In genomic region chr10:117762126-117762818, GRCh38 we compare ENCODE assay signal across 13 cellular contexts.
DNase-seq lines count a peak whose midpoint lies in the region; ATAC-seq, FAIRE-seq and TF ChIP-seq lines count a peak whose summit lies in the region.
"Had no signal": no experiment of that assay in that cellular context is flagged by ENCODE, and none has a peak within 500 bp of the region (broad histone marks: within the 10 kb centered on the region; RNA-seq: fewer than 3 reads in every experiment).

No MANE protein-coding gene starts in this region.

- H3K18ac ChIP-seq in H1 (ENCODE audit: extremely low read depth, low read length), result no peak overlapping the region

- no peak overlapping the region for H4K5ac ChIP-seq in H1 (ENCODE audit: insufficient read length, low read depth, low read length)

- TF ChIP-seq EP300 in H1 (IDR thresholded peaks at IDR 0.05; ENCODE audit: borderline replicate concordance in 1 of 2, low read depth in 2 of 2, low read length in 2 of 2), result no peak

- H3K4me3 Mint-ChIP-seq in activated T-cell treated with anti-CD3 and anti-CD28 coated beads, Interleukin-2, amount 50 U/mL, for 72 hours, result no peak overlapping the region
- H3K4me3 Mint-ChIP-seq: CD4-positive, CD25-positive, alpha-beta regulatory T cell; HFFc6 had no signal

- no peak overlapping the region; the same call in 1 of the 2 replicates for H2AFZ ChIP-seq in H1 (ENCODE audit: low read length)

- H3K27me3 Mint-ChIP-seq in activated T-cell treated with anti-CD3 and anti-CD28 coated beads, Interleukin-2, amount 50 U/mL, for 72 hours (ENCODE audit: low read depth), result peaks cover 38% of the 10 kb centered on the region

- no peak overlapping the region for H2BK120ac ChIP-seq in H1 (replicated peaks; ENCODE audit: low read depth, low read length)

- H4K91ac ChIP-seq in H1 (replicated peaks; ENCODE audit: insufficient read length, low read length), result no peak overlapping the region

- H3K36me3 Mint-ChIP-seq in activated T-cell treated with anti-CD3 and anti-CD28 coated beads, Interleukin-2, amount 50 U/mL, for 72 hours (ENCODE audit: insufficient read depth in 2 of 2), result no peaks in the 10 kb centered on the region
- H3K36me3 Mint-ChIP-seq: CD4-positive, CD25-positive, alpha-beta regulatory T cell had no signal

- TF ChIP-seq CTCF in HEK293 (tag by site-specific recombination; IDR thresholded peaks at IDR 0.05) (no peak), H1 (IDR thresholded peaks at IDR 0.05; ENCODE audit: control extremely low read depth in 1 of 3, insufficient read depth in 1 of 3, low read depth in 1 of 3, low read length in 3 of 3) (no peak)

- POLR2A ChIA-PET in HEK293 (lab: Yijun Ruan, JAX), result no interaction called here
- POLR2A ChIA-PET in H1 (lab: Charles Lee; ENCODE audit: partially characterized antibody), result interaction anchor here (1.3 kb wide), 1 partner anchor 16 kb away, joined by 3 read pairs; no protein-coding TSS in a partner anchor

- no peak overlapping the region for H3K14ac ChIP-seq in H1 (ENCODE audit: insufficient read length)

- no peak overlapping the region for H4K8ac ChIP-seq in H1 (ENCODE audit: extremely low read depth, insufficient read depth, low read length)

- H3K9me3 Mint-ChIP-seq in activated T-cell treated with anti-CD3 and anti-CD28 coated beads, Interleukin-2, amount 50 U/mL, for 72 hours, result no peaks in the 10 kb centered on the region

- no peaks in the 10 kb centered on the region for H3K27me3 ChIP-seq in BLaER1 treated with 17β-estradiol and CSF1 and Interleukin-3, amounts not matched to agents 10 nM and 100 nM
- H3K27me3 ChIP-seq in H1 (replicated peaks in 1 of 4; ENCODE audit: control insufficient read depth in 3 of 4, extremely low read depth in 1 of 4, insufficient read depth in 3 of 4, low read length in 3 of 4), result no peaks in the 10 kb centered on the region; a peak in 1 of 7 replicates

- no peak overlapping the region for H2BK15ac ChIP-seq in H1 (ENCODE audit: low read length)

- H3K36me3 ChIP-seq in BLaER1 treated with 17β-estradiol and CSF1 and Interleukin-3, amounts not matched to agents 10 nM and 100 nM, result no peaks in the 10 kb centered on the region
- H3K36me3 ChIP-seq in HEK293 (ENCODE audit: control insufficient read depth in 2 of 2, insufficient read depth in 1 of 2, low read length in 2 of 2), result no peaks in the 10 kb centered on the region
- no peaks in the 10 kb centered on the region for H3K36me3 ChIP-seq in H1 (ENCODE audit: control insufficient read depth in 2 of 4, insufficient read depth in 4 of 4, low read length in 3 of 4)
- H3K36me3 ChIP-seq: HAP-1 had no signal

- no peaks in the 10 kb centered on the region for H4K20me1 ChIP-seq in BLaER1 treated with 17β-estradiol and CSF1 and Interleukin-3, amounts not matched to agents 10 nM and 100 nM
- no peaks in the 10 kb centered on the region for H4K20me1 ChIP-seq in H1 (replicated peaks in 1 of 2; ENCODE audit: control insufficient read depth in 1 of 2, insufficient read depth in 2 of 2, low read length in 2 of 2)

- H3K23me2 ChIP-seq in H1 (ENCODE audit: low read depth, low read length), result no peaks in the 10 kb centered on the region

- H2AK5ac ChIP-seq in H1 (ENCODE audit: low read depth, low read length), result no peak overlapping the region

- H3K4me1 Mint-ChIP-seq in activated T-cell treated with anti-CD3 and anti-CD28 coated beads, Interleukin-2, amount 50 U/mL, for 72 hours (ENCODE audit: low read depth), result no peaks in the 10 kb centered on the region
- H3K4me1 Mint-ChIP-seq: CD4-positive, CD25-positive, alpha-beta regulatory T cell had no signal

- H3K4ac ChIP-seq in H1 (replicated peaks; ENCODE audit: insufficient read length, low read depth, low read length), result no peak overlapping the region

- no peak for TF ChIP-seq POLR2A in H1 (IDR thresholded peaks at IDR 0.05; ENCODE audit: control extremely low read depth in 1 of 2, low read depth in 2 of 2, low read length in 2 of 2)

- no peak for TF ChIP-seq RAD21 in H1 (IDR thresholded peaks at IDR 0.05 in 1 of 2, conservative IDR thresholded peaks at IDR 0.05 in 1 of 2; ENCODE audit: low read depth in 2 of 2, low read length in 2 of 2)

- peak overlapping the region in 9 of 11 experiments; percentile 0 to 58 (median 29); a peak in 12 of 22 replicates for H3K4me2 ChIP-seq in BLaER1 treated with 17β-estradiol and CSF1 and Interleukin-3, amounts not matched to agents 10 nM and 100 nM
- no peak overlapping the region for H3K4me2 ChIP-seq in H1 (ENCODE audit: insufficient read depth in 1 of 2, low read depth in 2 of 2, low read length in 2 of 2)

- ATAC-seq in activated T-cell treated with anti-CD3 and anti-CD28 coated beads, Interleukin-2, amount 50 U/mL, for 72 hours (replicated peaks in 1 of 2), result no peak
- ATAC-seq: HepG2 had no signal

- H3K79me2 ChIP-seq in H1 (ENCODE audit: control insufficient read depth in 1 of 2, insufficient read depth in 2 of 2, low read length in 2 of 2), result no peaks in the 10 kb centered on the region

- H2BK20ac ChIP-seq in H1 (ENCODE audit: low read length), result no peak overlapping the region

- H3K9me3 ChIP-seq in BLaER1 treated with 17β-estradiol and CSF1 and Interleukin-3, amounts not matched to agents 10 nM and 100 nM (replicated peaks in 1 of 11), result no peaks in the 10 kb centered on the region
- H3K9me3 ChIP-seq in HEK293 (ENCODE audit: control insufficient read depth, insufficient read depth, low read depth, low read length), result no peaks in the 10 kb centered on the region
- H3K9me3 ChIP-seq in H1 (ENCODE audit: insufficient read depth in 2 of 2, low read depth in 1 of 2, low read length in 1 of 2), result no peaks in the 10 kb centered on the region
- H3K9me3 ChIP-seq: HAP-1 had no signal

- H3K27ac ChIP-seq in BLaER1 treated with 17β-estradiol and CSF1 and Interleukin-3, amounts not matched to agents 10 nM and 100 nM, result peak overlapping the region in 1 of 11 experiments; percentile 21; a peak in 2 of 22 replicates
- H3K27ac ChIP-seq in HEK293 (ENCODE audit: extremely low read depth, low read depth, low read length) (no peak overlapping the region), H1 (ENCODE audit: low read depth, low read length) (no peak overlapping the region)

- H3K4me3 ChIP-seq in BLaER1 treated with 17β-estradiol and CSF1 and Interleukin-3, amounts not matched to agents 10 nM and 100 nM, result no peak overlapping the region
- H3K4me3 ChIP-seq in HEK293 (ENCODE audit: low read depth, low read length) (no peak overlapping the region), H1 (ENCODE audit: extremely low read depth in 1 of 4, insufficient read depth in 2 of 4, low read depth in 3 of 4, low read length in 4 of 4) (no peak overlapping the region)
- H3K4me3 ChIP-seq: HAP-1 had no signal

- no peak overlapping the region for H3K56ac ChIP-seq in H1 (replicated peaks; ENCODE audit: insufficient read length, low read depth, low read length)

- 87% methylated on average over 14 of the region's 14 CpGs; no CpG with 5 or more reads in 1 of the 2 experiments for WGBS in H1 (ENCODE audit: extremely low coverage in 1 of 2, insufficient coverage in 1 of 2, insufficient read length in 1 of 2, insufficient replicate concordance in 2 of 2, low coverage in 1 of 2, low lambda C conversion rate in 2 of 2, missing lambda C conversion rate in 1 of 2), 2 experiments

- DNase-seq in H1 (ENCODE audit: low read depth in 1 of 2, low spot score in 2 of 2) (no peak), inferior parietal cortex (ENCODE audit: extremely low spot score) (no peak), germinal center (ENCODE audit: low spot score) (no peak)
- no peak for DNase-seq in activated T-cell treated with anti-CD3 and anti-CD28 coated beads, Interleukin-2, amount 50 U/mL, for 72 hours
- DNase-seq: Calu3; CD4-positive, CD25-positive, alpha-beta regulatory T cell; DMS 273 treated with DMSO at 0.1 percent for 48 hours; HFFc6 had no signal

- H3K9ac ChIP-seq in BLaER1 treated with 17β-estradiol and CSF1 and Interleukin-3, amounts not matched to agents 10 nM and 100 nM, result no peak overlapping the region
- H3K9ac ChIP-seq in H1 (replicated peaks in 1 of 4; ENCODE audit: extremely low read depth in 1 of 4, low read depth in 3 of 4, low read length in 3 of 4), result no peak overlapping the region

- FAIRE-seq in H1 (lab: Jason Lieb, UNC), result no peak
- FAIRE-seq: HepG2, HTR-8/SVneo had no signal

- no peak overlapping the region for H2BK12ac ChIP-seq in H1 (ENCODE audit: low read depth, low read length)

- H3K79me1 ChIP-seq in H1 (ENCODE audit: low read depth, low read length), result no peaks in the 10 kb centered on the region

- no peak overlapping the region for H2BK5ac ChIP-seq in H1 (ENCODE audit: low read depth, low read length)

- H3K23ac ChIP-seq in H1 (ENCODE audit: insufficient read length), result no peak overlapping the region

- no peak overlapping the region for H3K27ac Mint-ChIP-seq in activated T-cell treated with anti-CD3 and anti-CD28 coated beads, Interleukin-2, amount 50 U/mL, for 72 hours
- H3K27ac Mint-ChIP-seq: CD4-positive, CD25-positive, alpha-beta regulatory T cell; HFFc6 had no signal

- CTCF ChIA-PET in HEK293 (lab: Yijun Ruan, JAX) (interaction anchor here (1.1 to 1.5 kb wide), 2 partner anchors 29 to 31 kb away, joined by 3 read pairs; no protein-coding TSS in a partner anchor), H1 (lab: Charles Lee; ENCODE audit: partially characterized antibody) (interaction anchor here (0.8 to 1.5 kb wide), 7 partner anchors 8 to 53 kb away, joined by 3 to 4 read pairs (median 3); no protein-coding TSS in a partner anchor)

- peaks cover 0 to 17% (median 9%) of the 10 kb centered on the region in 10 experiments; a peak in 12 of 20 replicates for H3K4me1 ChIP-seq in BLaER1 treated with 17β-estradiol and CSF1 and Interleukin-3, amounts not matched to agents 10 nM and 100 nM
- no peaks in the 10 kb centered on the region for H3K4me1 ChIP-seq in HEK293 (ENCODE audit: control insufficient read depth, insufficient read depth, low read length)
- H3K4me1 ChIP-seq in H1 (replicated peaks in 1 of 4; ENCODE audit: control insufficient read depth in 3 of 4, insufficient read depth in 4 of 4, low read length in 3 of 4), result no peaks in the 10 kb centered on the region
- H3K4me1 ChIP-seq: HAP-1 had no signal

TF ChIP-seq in H1, 55 proteins besides CTCF, POLR2A, EP300 and RAD21:
- TF ChIP-seq YY1 (IDR thresholded peaks at IDR 0.05; ENCODE audit: low read depth, low read length), result peak; percentile 48; the same call in 1 of the 2 replicates
- no peak for TF ChIP-seq GTF2F1 (IDR thresholded peaks at IDR 0.05; ENCODE audit: borderline replicate concordance, low read depth, low read length)
- TF ChIP-seq SIRT6 (IDR thresholded peaks at IDR 0.05; ENCODE audit: low read length), result no peak
- no peak for TF ChIP-seq CEBPB (IDR thresholded peaks at IDR 0.05; ENCODE audit: low read depth, low read length)
- no peak for TF ChIP-seq TAF7 (optimal IDR thresholded peaks at IDR 0.05; ENCODE audit: borderline replicate concordance, low read depth, low read length)
- no peak for TF ChIP-seq ZNF274 (IDR thresholded peaks at IDR 0.05; ENCODE audit: borderline replicate concordance, extremely low read depth, low read length)
- TF ChIP-seq CREB1 (IDR thresholded peaks at IDR 0.05), result no peak

Comparison
In these comparisons a context has a peak if more than half of its experiments do, and no peak if none do; other contexts are left out.
1. H3K4me2 ChIP-seq: peak in BLaER1 treated with 17β-estradiol and CSF1 and Interleukin-3, amounts not matched to agents 10 nM and 100 nM (9 of 11); none in H1 (0 of 2).